ENCODE assay signal across 8 cellular contexts in genomic region chr6:136761227-136761922, GRCh38. TPM values are rescaled to one million over a fixed set of nuclear protein-coding genes. Genes with fewer than 3 reads are reported as not detected.
A peak's percentile ranks its signal among the peaks of the same experiment; 100 is the strongest.
DNase-seq lines count a peak whose midpoint lies in the region; ATAC-seq and FAIRE-seq lines count a peak whose summit lies in the region.

No MANE protein-coding gene starts in this region.

- no peaks in the 10 kb centered on the region for H3K9me3 ChIP-seq in SJCRH30 (replicated peaks)
- no peaks in the 10 kb centered on the region for H3K9me3 ChIP-seq in esophagus (ENCODE audit: control insufficient read depth in 2 of 2, insufficient read depth in 1 of 2, low read depth in 1 of 2, low read length in 1 of 2)

- 29 to 33% methylated on average over 9 of the region's 9 CpGs for WGBS in esophagus, 2 donors

- FAIRE-seq in GM18507 (lab: Jason Lieb, UNC) = peak; percentile 69

- H3K27ac ChIP-seq in SJCRH30 (peak overlapping the region; percentile 16; the same call in 1 of the 2 replicates), esophagus (ENCODE audit: low read depth in 2 of 2, low read length in 1 of 2) (peak overlapping the region; percentile 51 to 61)

- ATAC-seq in GM21367 (IDR thresholded peaks at IDR 0.05; ENCODE audit: unreplicated experiment) = no peak

- H3K36me3 ChIP-seq in SJCRH30 (no peaks in the 10 kb centered on the region), esophagus (ENCODE audit: control insufficient read depth in 2 of 2, insufficient read depth in 2 of 2, low read length in 1 of 2) (no peaks in the 10 kb centered on the region)

- H3K4me3 ChIP-seq in SJCRH30 (peak overlapping the region; percentile 37), esophagus (ENCODE audit: low read depth in 1 of 2, low read length in 2 of 2) (peak overlapping the region in 1 of 2 donors; percentile 3), skeletal muscle cell (ENCODE audit: low read depth, low read length) (peak overlapping the region; percentile 10)

- DNase-seq in GM18507 (ENCODE audit: extremely low spot score, insufficient read length, low read depth) = no peak
- peak; percentile 69 to 83 for DNase-seq in SJCRH30
- DNase-seq in skeletal muscle cell (ENCODE audit: low read depth) = no peak
- DNase-seq in NCI-H187 (lab: John Stamatoyannopoulos, UW) = no peak
- no peak for DNase-seq in epidermal melanocyte (ENCODE audit: insufficient read length, low spot score)
- no peak for DNase-seq in retina

- no peaks in the 10 kb centered on the region for H3K27me3 ChIP-seq in SJCRH30
- no peaks in the 10 kb centered on the region for H3K27me3 ChIP-seq in esophagus (ENCODE audit: control insufficient read depth in 1 of 2, insufficient read depth in 2 of 2, low read length in 2 of 2)

- H3K4me1 ChIP-seq in SJCRH30 (peaks cover 14% of the 10 kb centered on the region; the same call in 1 of the 2 replicates), esophagus (ENCODE audit: control insufficient read depth in 2 of 2, insufficient read depth in 2 of 2, low read length in 1 of 2) (peaks cover 4 to 7% of the 10 kb centered on the region in 2 donors)

RNA-seq across cellular contexts. Expression of gene MAP3K5, which starts 30.9 kb away (rescaled TPM):
- total RNA-seq in SJCRH30 (2014; rRNA removed; shearing (Covaris generic)) = 15.2 and 15.9 TPM in 2 replicates
- polyA plus RNA-seq in esophagus = 1 to 10 TPM; 5.2 to 5.6 TPM

Comparison
In these comparisons a context has a peak if more than half of its experiments do, and no peak if none do; other contexts are left out.
1. DNase-seq: peak in SJCRH30 (2 of 2); none in GM18507 (single experiment), skeletal muscle cell (single experiment), NCI-H187 (0 of 2), epidermal melanocyte (single experiment) and retina (single experiment).